14 cellular contexts compared by ENCODE assay signal in the genomic region with DNA sequence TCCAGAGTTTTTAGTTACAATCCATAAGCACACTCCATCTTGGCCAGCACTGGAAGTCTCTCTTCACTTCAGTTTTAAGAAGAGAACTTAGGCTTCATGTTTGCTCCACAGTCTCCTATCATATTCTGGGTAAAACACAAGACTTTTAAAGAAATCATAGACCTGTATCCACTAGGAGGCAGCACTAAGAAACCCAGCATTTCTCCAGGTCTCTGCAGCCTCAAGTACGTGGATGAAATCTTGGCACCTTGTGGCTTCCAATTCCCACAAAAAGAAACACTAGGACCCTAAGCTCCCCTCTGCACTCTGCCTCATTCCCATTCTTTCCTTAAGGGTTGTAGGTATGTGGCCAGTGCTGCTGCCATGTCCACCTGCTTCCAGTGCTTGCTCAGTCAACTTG.
A peak's percentile ranks its signal among the peaks of the same experiment; 100 is the strongest.
DNase-seq lines count a peak whose midpoint lies in the region; ATAC-seq, FAIRE-seq and TF ChIP-seq lines count a peak whose summit lies in the region.
"Had no signal": no experiment of that assay in that cellular context is flagged by ENCODE, and none has a peak within 500 bp of the region (broad histone marks: within the 10 kb centered on the region; RNA-seq: fewer than 3 reads in every experiment).

No MANE protein-coding gene starts in this region.

- no peak overlapping the region for H3K4me2 ChIP-seq in A549
- no peak overlapping the region for H3K4me2 ChIP-seq in OCI-LY7 (ENCODE audit: low read length)

- DNase-seq in A549 (ENCODE audit: low read depth in 1 of 2, low spot score in 1 of 2) (peak in 1 of 2 experiments; percentile 21), GM19239 (ENCODE audit: insufficient read length, low spot score) (no peak), OCI-LY7 (ENCODE audit: low spot score) (peak; percentile 11), fibroblast of the aortic adventitia (ENCODE audit: low read depth) (peak; percentile 2), GM13977 (ENCODE audit: low spot score) (no peak), AG08395 (ENCODE audit: low spot score) (no peak)
- DNase-seq in activated CD4-positive, alpha-beta memory T cell treated with anti-CD3 and anti-CD28 coated beads for 36 hours = no peak
- DNase-seq in central memory CD4-positive, alpha-beta T cell = no peak
- DNase-seq: activated CD4-positive, alpha-beta memory T cell treated with anti-CD3 and anti-CD28 coated beads, Interleukin-2, amount 10 ng/mL, durations not matched to agents 7 days and 5 days; BE2C; effector CD8-positive, alpha-beta T cell; hippocampal formation had no signal

- 7% methylated on average over 1 of the region's 1 CpG for WGBS in A549 (ENCODE audit: missing lambda C conversion rate)

- no peaks in the 10 kb centered on the region for H3K36me3 Mint-ChIP-seq in activated CD4-positive, alpha-beta memory T cell treated with anti-CD3 and anti-CD28 coated beads for 36 hours
- H3K36me3 Mint-ChIP-seq: activated naive CD8-positive, alpha-beta T cell; mesothelial cell of epicardium had no signal

- no peak overlapping the region for H3K4me3 Mint-ChIP-seq in activated CD4-positive, alpha-beta memory T cell treated with anti-CD3 and anti-CD28 coated beads for 36 hours
- H3K4me3 Mint-ChIP-seq: activated CD4-positive, alpha-beta memory T cell treated with anti-CD3 and anti-CD28 coated beads, Interleukin-2, amount 10 ng/mL, durations not matched to agents 7 days and 5 days; activated naive CD8-positive, alpha-beta T cell; mesothelial cell of epicardium had no signal

- no peak overlapping the region for H2AFZ ChIP-seq in OCI-LY7 (ENCODE audit: low read length)

- no peak for TF ChIP-seq POLR2A in A549 (IDR thresholded peaks at IDR 0.05; ENCODE audit: low read length)

- 0 out of 5 replicates have a peak, but pooled peaks of 1 of the 2 experiments have one; percentile 14 for TF ChIP-seq RAD21 in A549 (conservative IDR thresholded peaks at IDR 0.05 in 1 of 2, IDR thresholded peaks at IDR 0.05 in 1 of 2)

- 0 out of 6 replicates have a peak, but pooled peaks of 1 of the 2 experiments have one; percentile 30 for ATAC-seq in A549

- H3K9me3 Mint-ChIP-seq in activated CD4-positive, alpha-beta memory T cell treated with anti-CD3 and anti-CD28 coated beads for 36 hours = no peaks in the 10 kb centered on the region
- H3K9me3 Mint-ChIP-seq: activated CD4-positive, alpha-beta memory T cell treated with anti-CD3 and anti-CD28 coated beads, Interleukin-2, amount 10 ng/mL, durations not matched to agents 7 days and 5 days had no signal

- intact Hi-C loops in OCI-LY7 (cut with micrococcal nuclease; ENCODE audit: unreplicated experiment) = no loop called here
- intact Hi-C loops in activated CD4-positive, alpha-beta memory T cell treated with anti-CD3 and anti-CD28 coated beads for 36 hours (cut with micrococcal nuclease) = loop anchor here (5.0 kb wide), 1 partner anchor 242 kb away; no protein-coding TSS in a partner anchor

- no peak for TF ChIP-seq EP300 in A549 (IDR thresholded peaks at IDR 0.05)

- in situ Hi-C loops in GM13977 (cut with MboI; ENCODE audit: low pct_unique_long_range_greater_than_20kb, low sequenced_read_pairs, unreplicated experiment) = no loop called here

- H3K4me1 ChIP-seq in A549 = no peaks in the 10 kb centered on the region
- H3K4me1 ChIP-seq in OCI-LY7 (ENCODE audit: insufficient read depth, low read length, poor library complexity, severe bottlenecking) = no peaks in the 10 kb centered on the region
- H3K4me1 ChIP-seq: BE2C had no signal

- H4K20me1 ChIP-seq in OCI-LY7 (ENCODE audit: insufficient read depth, low read length) = no peaks in the 10 kb centered on the region

- peaks cover 28% of the 10 kb centered on the region for H3K4me1 Mint-ChIP-seq in activated CD4-positive, alpha-beta memory T cell treated with anti-CD3 and anti-CD28 coated beads for 36 hours (ENCODE audit: low read depth)
- H3K4me1 Mint-ChIP-seq: activated CD4-positive, alpha-beta memory T cell treated with anti-CD3 and anti-CD28 coated beads, Interleukin-2, amount 10 ng/mL, durations not matched to agents 7 days and 5 days; mesothelial cell of epicardium had no signal

- H3K27ac ChIP-seq in A549 (no peak overlapping the region), OCI-LY7 (ENCODE audit: low read depth, low read length, poor library complexity, severe bottlenecking) (no peak overlapping the region)

- no peak overlapping the region for H3K27ac Mint-ChIP-seq in activated CD4-positive, alpha-beta memory T cell treated with anti-CD3 and anti-CD28 coated beads for 36 hours
- H3K27ac Mint-ChIP-seq: activated CD4-positive, alpha-beta memory T cell treated with anti-CD3 and anti-CD28 coated beads, Interleukin-2, amount 10 ng/mL, durations not matched to agents 7 days and 5 days; mesothelial cell of epicardium had no signal

- FAIRE-seq in A549 (lab: Jason Lieb, UNC) (peak; percentile 28), GM19239 (lab: Jason Lieb, UNC) (peak; percentile 88)

- no peaks in the 10 kb centered on the region for H3K79me2 ChIP-seq in OCI-LY7 (ENCODE audit: insufficient read depth, low read depth, low read length)

- CTCF ChIA-PET in A549 (lab: Yijun Ruan, JAX) (interaction anchor here (1.3 kb wide), 1 partner anchor 104 kb away, joined by 3 read pairs; no protein-coding TSS in a partner anchor), OCI-LY7 (lab: Charles Lee; ENCODE audit: unreplicated experiment) (interaction anchor here (0.6 kb wide), 1 partner anchor 42 kb away, joined by 3 read pairs; no protein-coding TSS in a partner anchor)
- CTCF ChIA-PET in activated CD4-positive, alpha-beta memory T cell treated with anti-CD3 and anti-CD28 coated beads for 36 hours (lab: Charles Lee) = interaction anchor here (0.9 to 1.7 kb wide), 2 partner anchors 22 to 384 kb away, joined by 3 read pairs; no protein-coding TSS in a partner anchor

- POLR2A ChIA-PET in A549 (lab: Yijun Ruan, JAX) (no interaction called here), OCI-LY7 (lab: Charles Lee) (no interaction called here)
- POLR2A ChIA-PET in activated CD4-positive, alpha-beta memory T cell treated with anti-CD3 and anti-CD28 coated beads for 36 hours (lab: Charles Lee) = interaction anchor here (1.5 kb wide), 1 partner anchor 492 kb away, joined by 4 read pairs; no protein-coding TSS in a partner anchor

- H3K9me2 ChIP-seq in OCI-LY7 (ENCODE audit: insufficient read depth, low read length) = no peaks in the 10 kb centered on the region

- BruUV-seq in OCI-LY7 (replicated peaks; lab: Mats Ljungman, UMichigan) = no TSS peak

- H3K27me3 Mint-ChIP-seq in activated CD4-positive, alpha-beta memory T cell treated with anti-CD3 and anti-CD28 coated beads for 36 hours = no peaks in the 10 kb centered on the region
- H3K27me3 Mint-ChIP-seq: activated CD4-positive, alpha-beta memory T cell treated with anti-CD3 and anti-CD28 coated beads, Interleukin-2, amount 10 ng/mL, durations not matched to agents 7 days and 5 days; activated naive CD8-positive, alpha-beta T cell had no signal

- H3K9me3 ChIP-seq in A549 = no peaks in the 10 kb centered on the region
- no peaks in the 10 kb centered on the region for H3K9me3 ChIP-seq in OCI-LY7 (ENCODE audit: low read length)
- H3K9me3 ChIP-seq: BE2C had no signal

- no peak overlapping the region for H3K4me3 ChIP-seq in A549
- no peak overlapping the region for H3K4me3 ChIP-seq in OCI-LY7 (ENCODE audit: low read depth, low read length, poor library complexity, severe bottlenecking)
- H3K4me3 ChIP-seq in fibroblast of the aortic adventitia (ENCODE audit: low read depth, low read length) = no peak overlapping the region

- TF ChIP-seq CTCF in A549 (IDR thresholded peaks at IDR 0.05) (no peak), OCI-LY7 (conservative IDR thresholded peaks at IDR 0.05; ENCODE audit: low read length) (peak; percentile 52; the same call in 1 of the 2 replicates), fibroblast of the aortic adventitia (IDR thresholded peaks at IDR 0.05; ENCODE audit: insufficient read depth, low read length) (peak; percentile 14), GM13977 (IDR thresholded peaks at IDR 0.05; ENCODE audit: extremely low read depth, insufficient read depth, missing control alignments) (no peak)

- H3K36me3 ChIP-seq in OCI-LY7 (ENCODE audit: insufficient read depth, low read length) = no peaks in the 10 kb centered on the region
- H3K36me3 ChIP-seq: BE2C had no signal

TF ChIP-seq in A549, 52 proteins besides CTCF, POLR2A, EP300 and RAD21:
- TF ChIP-seq CHD4 (IDR thresholded peaks at IDR 0.05; ENCODE audit: borderline replicate concordance) = no peak
- TF ChIP-seq ZSCAN20 (CRISPR knock-in tag; IDR thresholded peaks at IDR 0.05) = no peak
- TF ChIP-seq SMC3 (IDR thresholded peaks at IDR 0.05) = 0 out of 3 replicates have a peak, but pooled peaks have one; percentile 12
- no peak for TF ChIP-seq FOSL2 (IDR thresholded peaks at IDR 0.05)
- no peak for TF ChIP-seq FOSL2 (CRISPR knock-in tag; IDR thresholded peaks at IDR 0.05)
- TF ChIP-seq, protein P1, sequence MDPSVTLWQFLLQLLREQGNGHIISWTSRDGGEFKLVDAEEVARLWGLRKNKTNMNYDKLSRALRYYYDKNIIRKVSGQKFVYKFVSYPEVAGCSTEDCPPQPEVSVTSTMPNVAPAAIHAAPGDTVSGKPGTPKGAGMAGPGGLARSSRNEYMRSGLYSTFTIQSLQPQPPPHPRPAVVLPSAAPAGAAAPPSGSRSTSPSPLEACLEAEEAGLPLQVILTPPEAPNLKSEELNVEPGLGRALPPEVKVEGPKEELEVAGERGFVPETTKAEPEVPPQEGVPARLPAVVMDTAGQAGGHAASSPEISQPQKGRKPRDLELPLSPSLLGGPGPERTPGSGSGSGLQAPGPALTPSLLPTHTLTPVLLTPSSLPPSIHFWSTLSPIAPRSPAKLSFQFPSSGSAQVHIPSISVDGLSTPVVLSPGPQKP (IDR thresholded peaks at IDR 0.05; ENCODE audit: low read depth, low read length) = no peak
- TF ChIP-seq, protein P2, sequence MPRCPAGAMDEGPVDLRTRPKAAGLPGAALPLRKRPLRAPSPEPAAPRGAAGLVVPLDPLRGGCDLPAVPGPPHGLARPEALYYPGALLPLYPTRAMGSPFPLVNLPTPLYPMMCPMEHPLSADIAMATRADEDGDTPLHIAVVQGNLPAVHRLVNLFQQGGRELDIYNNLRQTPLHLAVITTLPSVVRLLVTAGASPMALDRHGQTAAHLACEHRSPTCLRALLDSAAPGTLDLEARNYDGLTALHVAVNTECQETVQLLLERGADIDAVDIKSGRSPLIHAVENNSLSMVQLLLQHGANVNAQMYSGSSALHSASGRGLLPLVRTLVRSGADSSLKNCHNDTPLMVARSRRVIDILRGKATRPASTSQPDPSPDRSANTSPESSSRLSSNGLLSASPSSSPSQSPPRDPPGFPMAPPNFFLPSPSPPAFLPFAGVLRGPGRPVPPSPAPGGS (IDR thresholded peaks at IDR 0.05) = no peak
TF ChIP-seq in A549: peak in this region for 1.

Comparison
In these comparisons a context has a peak if more than half of its experiments do, and no peak if none do; other contexts are left out.
1. DNase-seq: peak in OCI-LY7 (single experiment) and fibroblast of the aortic adventitia (single experiment); none in GM19239 (single experiment), GM13977 (single experiment), AG08395 (single experiment), activated CD4-positive, alpha-beta memory T cell treated with anti-CD3 and anti-CD28 coated beads for 36 hours (single experiment) and central memory CD4-positive, alpha-beta T cell (single experiment).
2. CTCF ChIP-seq: peak in OCI-LY7 (single experiment) and fibroblast of the aortic adventitia (single experiment); none in A549 (single experiment) and GM13977 (single experiment).